In genomic region chr17:81447331-81447933, GRCh38 we compare ENCODE assay signal across 36 cellular contexts. TPM values are rescaled to one million over a fixed set of nuclear protein-coding genes. Genes with fewer than 3 reads are reported as not detected.
"Had no signal": no experiment of that assay in that cellular context is flagged by ENCODE, and none has a peak within 500 bp of the region (broad histone marks: within the 10 kb centered on the region; RNA-seq: fewer than 3 reads in every experiment).

No MANE protein-coding gene starts in this region.

- H3K36me3 Mint-ChIP-seq: activated CD4-positive, alpha-beta memory T cell treated with anti-CD3 and anti-CD28 coated beads for 36 hours; activated CD8-positive, alpha-beta memory T cell treated with anti-CD3 and anti-CD28 coated beads, Interleukin-2, amount 10 ng/mL, durations not matched to agents 7 days and 5 days; activated naive CD4-positive, alpha-beta T cell treated with anti-CD3 and anti-CD28 coated beads, Interleukin-2, amount 50 U/mL, for 24 hours; activated naive CD8-positive, alpha-beta T cell treated with anti-CD3 and anti-CD28 coated beads for 36 hours had no signal

- H3K9me3 Mint-ChIP-seq: activated CD4-positive, alpha-beta memory T cell treated with anti-CD3 and anti-CD28 coated beads for 36 hours; activated CD4-positive, alpha-beta T cell treated with anti-CD3 and anti-CD28 coated beads, Interleukin-2, amount 10 ng/mL, durations not matched to agents 24 days and 14 days; activated naive CD4-positive, alpha-beta T cell treated with anti-CD3 and anti-CD28 coated beads for 36 hours; activated naive CD4-positive, alpha-beta T cell treated with anti-CD3 and anti-CD28 coated beads, Interleukin-2, amount 50 U/mL, for 24 hours; activated naive CD8-positive, alpha-beta T cell treated with anti-CD3 and anti-CD28 coated beads for 36 hours; activated naive CD8-positive, alpha-beta T cell treated with anti-CD3 and anti-CD28 coated beads, Interleukin-2, amount 50 U/mL, for 24 hours; activated T-helper 1 cell treated with anti-CD3 and anti-CD28 coated beads, Interleukin-12 subunit alpha, Interleukin-12 subunit beta, Interleukin-2, Interleukin-4 antibody, amounts not matched to agents 30 ng/mL and 10 ng/mL and 1 ng/mL, durations not matched to agents 14 hours and 24 hours and 36 hours; activated T-helper 2 cell treated with anti-CD3 and anti-CD28 coated beads, Interferon-gamma antibody, Interleukin-2, Interleukin-4, amounts not matched to agents 10 μg/mL and 5 μg/mL and 100 μg/mL, durations not matched to agents 14 hours and 24 hours and 36 hours; effector memory CD8-positive, alpha-beta T cell had no signal

- H3K27ac Mint-ChIP-seq: activated CD4-positive, alpha-beta memory T cell treated with anti-CD3 and anti-CD28 coated beads for 36 hours; activated CD4-positive, alpha-beta T cell treated with anti-CD3 and anti-CD28 coated beads for 36 hours; activated CD4-positive, alpha-beta T cell treated with anti-CD3 and anti-CD28 coated beads, Interleukin-2, amount 10 ng/mL, durations not matched to agents 24 days and 14 days; activated CD8-positive, alpha-beta memory T cell treated with anti-CD3 and anti-CD28 coated beads, Interleukin-2, amount 10 ng/mL, durations not matched to agents 7 days and 5 days; activated CD8-positive, alpha-beta T cell treated with anti-CD3 and anti-CD28 coated beads, Interleukin-2, amount 10 ng/mL, durations not matched to agents 7 days and 5 days; activated naive CD4-positive, alpha-beta T cell treated with anti-CD3 and anti-CD28 coated beads for 36 hours; activated naive CD4-positive, alpha-beta T cell treated with anti-CD3 and anti-CD28 coated beads, Interleukin-2, amount 50 U/mL, for 24 hours; activated naive CD8-positive, alpha-beta T cell treated with anti-CD3 and anti-CD28 coated beads for 36 hours; activated naive CD8-positive, alpha-beta T cell treated with anti-CD3 and anti-CD28 coated beads, Interleukin-2, amount 50 U/mL, for 24 hours; activated T-helper 1 cell treated with anti-CD3 and anti-CD28 coated beads, Interleukin-12 subunit alpha, Interleukin-12 subunit beta, Interleukin-2, Interleukin-4 antibody, amounts not matched to agents 30 ng/mL and 10 ng/mL and 1 ng/mL, durations not matched to agents 14 hours and 24 hours and 36 hours; activated T-helper 2 cell treated with anti-CD3 and anti-CD28 coated beads, Interferon-gamma antibody, Interleukin-2, Interleukin-4, amounts not matched to agents 10 μg/mL and 5 μg/mL and 100 μg/mL, durations not matched to agents 14 hours and 24 hours and 36 hours; effector memory CD8-positive, alpha-beta T cell had no signal

- H3K4me3 ChIP-seq: adrenal gland, body of pancreas, esophagus squamous epithelium, gastroesophageal sphincter, heart right ventricle had no signal

- H3K4me1 ChIP-seq: adrenal gland, body of pancreas, esophagus squamous epithelium, gastroesophageal sphincter, heart right ventricle had no signal

- FAIRE-seq: colon, endometrium, endothelial cell of umbilical vein had no signal

- H3K4me1 Mint-ChIP-seq: activated CD4-positive, alpha-beta T cell treated with anti-CD3 and anti-CD28 coated beads for 36 hours; activated CD4-positive, alpha-beta T cell treated with anti-CD3 and anti-CD28 coated beads, Interleukin-2, amount 10 ng/mL, durations not matched to agents 24 days and 14 days; activated CD8-positive, alpha-beta memory T cell treated with anti-CD3 and anti-CD28 coated beads, Interleukin-2, amount 10 ng/mL, durations not matched to agents 7 days and 5 days; activated naive CD4-positive, alpha-beta T cell treated with anti-CD3 and anti-CD28 coated beads, Interleukin-2, amount 50 U/mL, for 24 hours; activated naive CD8-positive, alpha-beta T cell treated with anti-CD3 and anti-CD28 coated beads for 36 hours; activated naive CD8-positive, alpha-beta T cell treated with anti-CD3 and anti-CD28 coated beads, Interleukin-2, amount 50 U/mL, for 24 hours had no signal

- H3K27ac ChIP-seq: adrenal gland, body of pancreas, epithelial cell of prostate, esophagus squamous epithelium, gastroesophageal sphincter, heart right ventricle had no signal

- DNase-seq: activated CD4-positive, alpha-beta memory T cell treated with anti-CD3 and anti-CD28 coated beads for 36 hours; activated CD4-positive, alpha-beta T cell treated with anti-CD3 and anti-CD28 coated beads for 36 hours; activated CD4-positive, alpha-beta T cell treated with anti-CD3 and anti-CD28 coated beads, Interleukin-2, amount 10 ng/mL, durations not matched to agents 24 days and 14 days; activated CD4-positive, CD25-positive, alpha-beta regulatory T cell; activated CD4-positive, CD25-positive, alpha-beta regulatory T cell treated with anti-CD3 and anti-CD28 coated beads, Interleukin-2, amount 50 U/mL, for 72 hours; activated CD8-positive, alpha-beta memory T cell treated with anti-CD3 and anti-CD28 coated beads, Interleukin-2, amount 10 ng/mL, durations not matched to agents 7 days and 5 days; activated CD8-positive, alpha-beta memory T cell treated with anti-CD3 and anti-CD28 coated beads, Interleukin-2, amount 50 U/mL, for 4 hours; activated CD8-positive, alpha-beta T cell treated with anti-CD3 and anti-CD28 coated beads, Interleukin-2, amount 10 ng/mL, durations not matched to agents 7 days and 5 days; activated effector memory CD4-positive, alpha-beta T cell treated with anti-CD3 and anti-CD28 coated beads, Interleukin-2, amount 50 U/mL, for 16 hours; activated naive CD4-positive, alpha-beta T cell treated with anti-CD3 and anti-CD28 coated beads for 36 hours; activated naive CD8-positive, alpha-beta T cell treated with anti-CD3 and anti-CD28 coated beads for 36 hours; activated naive CD8-positive, alpha-beta T cell treated with anti-CD3 and anti-CD28 coated beads, Interleukin-2, amount 50 U/mL, for 24 hours; activated T-cell treated with anti-CD3 and anti-CD28 coated beads, Interleukin-2, amount 50 U/mL, for 1 hour; activated T-cell treated with anti-CD3 and anti-CD28 coated beads, Interleukin-2, amount 50 U/mL, for 48 hours; adrenal gland; amygdala; aorta; body of pancreas; caudate nucleus; cortex of kidney; dermis blood vessel endothelial cell; effector CD4-positive, alpha-beta T cell; effector memory CD8-positive, alpha-beta T cell; esophagus squamous epithelium; foreskin melanocyte; heart right ventricle; T-helper 2 cell had no signal

- H3K27me3 ChIP-seq: adrenal gland, body of pancreas, esophagus squamous epithelium, gastroesophageal sphincter, heart right ventricle had no signal

- H3K4me3 Mint-ChIP-seq: activated CD4-positive, alpha-beta memory T cell treated with anti-CD3 and anti-CD28 coated beads for 36 hours; activated CD4-positive, alpha-beta T cell treated with anti-CD3 and anti-CD28 coated beads for 36 hours; activated CD4-positive, alpha-beta T cell treated with anti-CD3 and anti-CD28 coated beads, Interleukin-2, amount 10 ng/mL, durations not matched to agents 24 days and 14 days; activated CD8-positive, alpha-beta memory T cell treated with anti-CD3 and anti-CD28 coated beads, Interleukin-2, amount 10 ng/mL, durations not matched to agents 7 days and 5 days; activated CD8-positive, alpha-beta T cell treated with anti-CD3 and anti-CD28 coated beads, Interleukin-2, amount 10 ng/mL, durations not matched to agents 7 days and 5 days; activated naive CD4-positive, alpha-beta T cell treated with anti-CD3 and anti-CD28 coated beads for 36 hours; activated naive CD4-positive, alpha-beta T cell treated with anti-CD3 and anti-CD28 coated beads, Interleukin-2, amount 50 U/mL, for 24 hours; activated naive CD8-positive, alpha-beta T cell treated with anti-CD3 and anti-CD28 coated beads for 36 hours; activated naive CD8-positive, alpha-beta T cell treated with anti-CD3 and anti-CD28 coated beads, Interleukin-2, amount 50 U/mL, for 24 hours; activated T-helper 1 cell treated with anti-CD3 and anti-CD28 coated beads, Interleukin-12 subunit alpha, Interleukin-12 subunit beta, Interleukin-2, Interleukin-4 antibody, amounts not matched to agents 30 ng/mL and 10 ng/mL and 1 ng/mL, durations not matched to agents 14 hours and 24 hours and 36 hours; effector memory CD8-positive, alpha-beta T cell had no signal

- H3K27me3 Mint-ChIP-seq: activated CD4-positive, alpha-beta memory T cell treated with anti-CD3 and anti-CD28 coated beads for 36 hours; activated CD4-positive, alpha-beta T cell treated with anti-CD3 and anti-CD28 coated beads for 36 hours; activated CD4-positive, alpha-beta T cell treated with anti-CD3 and anti-CD28 coated beads, Interleukin-2, amount 10 ng/mL, durations not matched to agents 24 days and 14 days; activated CD8-positive, alpha-beta memory T cell treated with anti-CD3 and anti-CD28 coated beads, Interleukin-2, amount 10 ng/mL, durations not matched to agents 7 days and 5 days; activated naive CD4-positive, alpha-beta T cell treated with anti-CD3 and anti-CD28 coated beads, Interleukin-2, amount 50 U/mL, for 24 hours; activated naive CD8-positive, alpha-beta T cell treated with anti-CD3 and anti-CD28 coated beads for 36 hours; activated naive CD8-positive, alpha-beta T cell treated with anti-CD3 and anti-CD28 coated beads, Interleukin-2, amount 50 U/mL, for 24 hours had no signal

- ATAC-seq: activated CD4-positive, alpha-beta T cell treated with anti-CD3 and anti-CD28 coated beads for 36 hours; activated CD8-positive, alpha-beta memory T cell treated with anti-CD3 and anti-CD28 coated beads, Interleukin-2, amount 10 ng/mL, durations not matched to agents 7 days and 5 days; activated CD8-positive, alpha-beta T cell treated with anti-CD3 and anti-CD28 coated beads, Interleukin-2, amount 10 ng/mL, durations not matched to agents 7 days and 5 days; activated naive CD8-positive, alpha-beta T cell treated with anti-CD3 and anti-CD28 coated beads, Interleukin-2, amount 50 U/mL, for 24 hours; body of pancreas; effector memory CD8-positive, alpha-beta T cell; gastroesophageal sphincter; heart right ventricle had no signal

- H3K9me3 ChIP-seq: adrenal gland, body of pancreas, esophagus squamous epithelium, gastroesophageal sphincter, heart right ventricle had no signal

- H3K36me3 ChIP-seq: adrenal gland had no signal

RNA-seq across cellular contexts. Expression of gene BAHCC1, which starts 52.2 kb away (rescaled TPM):
- total RNA-seq: activated CD4-positive, alpha-beta T cell treated with anti-CD3 and anti-CD28 coated beads, Interleukin-2, amount 10 ng/mL, durations not matched to agents 24 days and 14 days; activated CD8-positive, alpha-beta memory T cell treated with anti-CD3 and anti-CD28 coated beads for 36 hours had no signal
